Comparison of ENCODE assay signal across 17 cellular contexts in genomic region chr9:36426945-36427344, GRCh38.
"Had no signal": no experiment of that assay in that cellular context is flagged by ENCODE, and none has a peak within 500 bp of the region (broad histone marks: within the 10 kb centered on the region; RNA-seq: fewer than 3 reads in every experiment).

No MANE protein-coding gene starts in this region.

- H3K4me3 ChIP-seq: pancreas, thyroid gland had no signal

- H3K36me3 ChIP-seq: brain microvascular endothelial cell, pancreas, thyroid gland had no signal

- H3K27ac Mint-ChIP-seq: activated CD8-positive, alpha-beta memory T cell treated with anti-CD3 and anti-CD28 coated beads, Interleukin-2, amount 10 ng/mL, durations not matched to agents 7 days and 5 days had no signal

- H3K9me3 Mint-ChIP-seq: activated CD4-positive, alpha-beta memory T cell treated with anti-CD3 and anti-CD28 coated beads for 36 hours; activated naive CD4-positive, alpha-beta T cell treated with anti-CD3 and anti-CD28 coated beads, Interleukin-2, amount 50 U/mL, for 72 hours; activated T-cell treated with anti-CD3 and anti-CD28 coated beads, Interleukin-2, amount 50 U/mL, for 4 hours; stimulated activated effector memory CD8-positive, alpha-beta T cell treated with anti-CD3 and anti-CD28 coated beads, Interleukin-12 subunit alpha, Interleukin-12 subunit beta, amount 100 ng/mL, for 72 hours had no signal

- DNase-seq: activated CD4-positive, alpha-beta memory T cell treated with anti-CD3 and anti-CD28 coated beads for 36 hours; activated CD8-positive, alpha-beta memory T cell treated with anti-CD3 and anti-CD28 coated beads, Interleukin-2, amount 10 ng/mL, durations not matched to agents 7 days and 5 days; activated gamma-delta T cell; activated T-cell treated with anti-CD3 and anti-CD28 coated beads, Interleukin-2, amount 50 U/mL, for 4 hours; anterior cingulate cortex; brain microvascular endothelial cell; cortex of kidney; effector CD8-positive, alpha-beta T cell; islet precursor cell; mammary epithelial cell; pancreas; retina; T1000; thyroid gland; WERI-Rb-1 had no signal

- H3K27me3 Mint-ChIP-seq: activated CD4-positive, alpha-beta memory T cell treated with anti-CD3 and anti-CD28 coated beads for 36 hours; activated CD8-positive, alpha-beta memory T cell treated with anti-CD3 and anti-CD28 coated beads, Interleukin-2, amount 10 ng/mL, durations not matched to agents 7 days and 5 days had no signal

- H3K9me3 ChIP-seq: pancreas, thyroid gland had no signal

- H3K27me3 ChIP-seq: brain microvascular endothelial cell, pancreas, thyroid gland had no signal

- H3K27ac ChIP-seq: brain microvascular endothelial cell, pancreas, thyroid gland, WERI-Rb-1 had no signal

- H3K4me3 Mint-ChIP-seq: activated CD4-positive, alpha-beta memory T cell treated with anti-CD3 and anti-CD28 coated beads for 36 hours; activated CD8-positive, alpha-beta memory T cell treated with anti-CD3 and anti-CD28 coated beads, Interleukin-2, amount 10 ng/mL, durations not matched to agents 7 days and 5 days; activated T-cell treated with anti-CD3 and anti-CD28 coated beads, Interleukin-2, amount 50 U/mL, for 4 hours; stimulated activated effector memory CD8-positive, alpha-beta T cell treated with anti-CD3 and anti-CD28 coated beads, Interleukin-12 subunit alpha, Interleukin-12 subunit beta, amount 100 ng/mL, for 72 hours had no signal

- H3K4me1 ChIP-seq: pancreas had no signal

- ATAC-seq: activated CD8-positive, alpha-beta memory T cell treated with anti-CD3 and anti-CD28 coated beads, Interleukin-2, amount 10 ng/mL, durations not matched to agents 7 days and 5 days; activated naive CD4-positive, alpha-beta T cell treated with anti-CD3 and anti-CD28 coated beads, Interleukin-2, amount 50 U/mL, for 72 hours; activated T-cell treated with anti-CD3 and anti-CD28 coated beads, Interleukin-2, amount 50 U/mL, for 4 hours; pancreas; stimulated activated effector memory CD8-positive, alpha-beta T cell treated with anti-CD3 and anti-CD28 coated beads, Interleukin-12 subunit alpha, Interleukin-12 subunit beta, amount 100 ng/mL, for 72 hours had no signal

- H3K36me3 Mint-ChIP-seq: activated naive CD4-positive, alpha-beta T cell treated with anti-CD3 and anti-CD28 coated beads, Interleukin-2, amount 50 U/mL, for 72 hours had no signal
